In the genomic region with DNA sequence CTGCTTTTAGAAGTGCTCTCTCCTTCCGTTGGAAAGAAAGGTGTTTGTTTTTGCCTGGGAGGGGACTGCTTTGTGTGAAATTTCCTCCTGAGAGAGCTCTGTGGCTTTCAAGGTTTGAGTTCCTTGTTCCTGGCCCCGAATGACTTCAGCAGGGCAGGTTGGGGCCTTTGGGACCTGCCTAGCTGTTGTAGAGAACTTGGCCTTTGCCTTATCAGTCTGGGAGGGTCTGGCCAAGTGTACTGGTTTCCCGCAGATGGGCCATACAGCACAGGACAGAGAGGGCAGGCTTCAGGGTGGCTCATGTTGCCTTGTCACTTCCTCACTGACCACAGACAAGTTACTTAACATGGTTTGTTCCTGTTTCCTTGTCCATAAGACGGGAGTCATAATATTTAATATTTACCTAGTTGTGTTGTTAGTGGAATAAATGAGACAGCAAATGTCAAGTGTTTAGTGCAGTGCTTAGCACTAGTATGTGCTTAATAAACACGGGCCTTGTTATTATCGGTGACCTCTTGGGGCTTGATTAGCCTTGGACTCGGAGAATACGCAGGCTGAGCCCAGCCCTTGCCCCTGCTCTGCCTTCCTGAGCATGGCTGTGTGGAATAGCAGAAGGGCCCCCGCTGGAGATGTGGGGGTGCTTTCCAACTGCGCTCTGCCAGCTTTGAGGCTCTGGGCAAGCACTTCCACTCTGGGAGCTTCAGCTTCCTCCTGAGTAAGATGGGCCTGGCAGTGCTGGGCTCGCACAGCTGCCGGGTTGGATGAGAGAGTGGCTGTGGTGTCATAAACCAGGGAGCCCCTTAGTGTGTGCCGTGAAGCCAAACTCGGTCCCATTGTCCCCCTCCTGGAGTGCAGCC, we compare ENCODE assay signal across 8 cellular contexts. TPM values are rescaled to one million over a fixed set of nuclear protein-coding genes. Genes with fewer than 3 reads are reported as not detected.
DNase-seq lines count a peak whose midpoint lies in the region; ATAC-seq and TF ChIP-seq lines count a peak whose summit lies in the region.

No MANE protein-coding gene starts in this region.

- no peak overlapping the region for H3K4me3 Mint-ChIP-seq in activated CD8-positive, alpha-beta memory T cell treated with anti-CD3 and anti-CD28 coated beads, Interleukin-2, amount 10 ng/mL, durations not matched to agents 7 days and 5 days

- peak overlapping the region; percentile 74 for H3K27ac Mint-ChIP-seq in activated CD8-positive, alpha-beta memory T cell treated with anti-CD3 and anti-CD28 coated beads, Interleukin-2, amount 10 ng/mL, durations not matched to agents 7 days and 5 days

- DNase-seq in activated CD8-positive, alpha-beta memory T cell treated with anti-CD3 and anti-CD28 coated beads, Interleukin-2, amount 10 ng/mL, durations not matched to agents 7 days and 5 days, result no peak
- DNase-seq in activated CD8-positive, alpha-beta memory T cell treated with anti-CD3 and anti-CD28 coated beads for 24 hours, result no peak
- peak in 19 of 61 donors; percentile 4 to 53 (median 23) for DNase-seq in caudate nucleus (lab: John Stamatoyannopoulos, UW)
- peak; percentile 2 for DNase-seq in midbrain (lab: John Stamatoyannopoulos, UW)
- DNase-seq in tibial nerve (ENCODE audit: low spot score in 2 of 2), result no peak
- DNase-seq in DMS153 (lab: John Stamatoyannopoulos, UW), result no peak
- DNase-seq in middle frontal gyrus (ENCODE audit: extremely low spot score, low spot score), result no peak

- no peak for TF ChIP-seq EP300 in tibial nerve (IDR thresholded peaks at IDR 0.05)

- peaks cover 0 to 93% (median 4%) of the 10 kb centered on the region in 3 donors for H3K36me3 ChIP-seq in tibial nerve

- no peaks in the 10 kb centered on the region for H3K9me3 ChIP-seq in tibial nerve

- no peak for TF ChIP-seq CTCF in tibial nerve (IDR thresholded peaks at IDR 0.05)

- H3K27me3 ChIP-seq in tibial nerve, result no peaks in the 10 kb centered on the region

- no peak for ATAC-seq in activated CD8-positive, alpha-beta memory T cell treated with anti-CD3 and anti-CD28 coated beads, Interleukin-2, amount 10 ng/mL, durations not matched to agents 7 days and 5 days
- no peak for ATAC-seq in HG02970 (IDR thresholded peaks at IDR 0.05; ENCODE audit: low FRiP score, unreplicated experiment)

- CTCF ChIA-PET in activated CD8-positive, alpha-beta memory T cell treated with anti-CD3 and anti-CD28 coated beads, Interleukin-2, amount 10 ng/mL, durations not matched to agents 7 days and 5 days (lab: Charles Lee), result no interaction called here

- H3K4me1 Mint-ChIP-seq in activated CD8-positive, alpha-beta memory T cell treated with anti-CD3 and anti-CD28 coated beads, Interleukin-2, amount 10 ng/mL, durations not matched to agents 7 days and 5 days, result peaks cover 2% of the 10 kb centered on the region

- no peak for TF ChIP-seq POLR2A in tibial nerve (IDR thresholded peaks at IDR 0.05)

- 59 to 69% methylated on average over 11 to 13 of the region's 14 CpGs for WGBS in tibial nerve, 2 donors

- no peaks in the 10 kb centered on the region for H3K27me3 Mint-ChIP-seq in activated CD8-positive, alpha-beta memory T cell treated with anti-CD3 and anti-CD28 coated beads, Interleukin-2, amount 10 ng/mL, durations not matched to agents 7 days and 5 days

- H3K9me3 Mint-ChIP-seq in activated CD8-positive, alpha-beta memory T cell treated with anti-CD3 and anti-CD28 coated beads, Interleukin-2, amount 10 ng/mL, durations not matched to agents 7 days and 5 days (ENCODE audit: low read depth), result no peaks in the 10 kb centered on the region

- H3K4me1 ChIP-seq in tibial nerve, result peaks cover 0 to 31% (median 2%) of the 10 kb centered on the region in 4 donors

- no peak overlapping the region for H3K4me3 ChIP-seq in tibial nerve

- H3K36me3 Mint-ChIP-seq in activated CD8-positive, alpha-beta memory T cell treated with anti-CD3 and anti-CD28 coated beads, Interleukin-2, amount 10 ng/mL, durations not matched to agents 7 days and 5 days, result peaks cover 5% of the 10 kb centered on the region

- H3K27ac ChIP-seq in caudate nucleus (ENCODE audit: low read depth, low read length) (peak overlapping the region; percentile 77), tibial nerve (peak overlapping the region; percentile 18 to 85 (median 80))

RNA-seq across cellular contexts. Expression of gene PRSS8, which starts 6.6 kb away (rescaled TPM):
- not detected for total RNA-seq in activated CD8-positive, alpha-beta memory T cell treated with anti-CD3 and anti-CD28 coated beads, Interleukin-2, amount 10 ng/mL, durations not matched to agents 7 days and 5 days
- under 1 TPM in 1 of 4 donors, not detected in 3; 0.20 TPM for total RNA-seq in tibial nerve

RNA-seq across cellular contexts. Expression of gene KAT8, which starts 11.5 kb away (rescaled TPM):
- total RNA-seq in activated CD8-positive, alpha-beta memory T cell treated with anti-CD3 and anti-CD28 coated beads, Interleukin-2, amount 10 ng/mL, durations not matched to agents 7 days and 5 days, result 10 to 100 TPM; 54.8 to 56.1 TPM
- 10 to 100 TPM; 79.5 to 99.0 (median 92.7) TPM for total RNA-seq in tibial nerve

RNA-seq across cellular contexts. Expression of gene BCKDK, which starts 20.8 kb away (rescaled TPM):
- total RNA-seq in activated CD8-positive, alpha-beta memory T cell treated with anti-CD3 and anti-CD28 coated beads, Interleukin-2, amount 10 ng/mL, durations not matched to agents 7 days and 5 days, result 10 to 100 TPM; 34.7 to 35.4 TPM
- total RNA-seq in tibial nerve, result 10 to 100 TPM; 37.9 to 53.4 (median 45.6) TPM

RNA-seq across cellular contexts. Expression of gene PRSS36, which starts 20.9 kb away (rescaled TPM):
- under 1 TPM; 0.59 to 0.96 TPM for total RNA-seq in activated CD8-positive, alpha-beta memory T cell treated with anti-CD3 and anti-CD28 coated beads, Interleukin-2, amount 10 ng/mL, durations not matched to agents 7 days and 5 days
- total RNA-seq in tibial nerve, result 10 to 100 TPM in 2 of 4 donors, 1 to 10 TPM in 2; 6.5 to 21.3 (median 10.8) TPM

RNA-seq across cellular contexts. Expression of gene VKORC1, which starts 34.3 kb away (rescaled TPM):
- 10 to 100 TPM; 66.3 to 68.9 TPM for total RNA-seq in activated CD8-positive, alpha-beta memory T cell treated with anti-CD3 and anti-CD28 coated beads, Interleukin-2, amount 10 ng/mL, durations not matched to agents 7 days and 5 days
- total RNA-seq in tibial nerve, result 100 to 1,000 TPM; 114 to 180 (median 136) TPM
